Comparison of ENCODE assay signal across 21 cellular contexts in genomic region chr15:46386356-46386755, GRCh38.
"Had no signal": no experiment of that assay in that cellular context is flagged by ENCODE, and none has a peak within 500 bp of the region (broad histone marks: within the 10 kb centered on the region; RNA-seq: fewer than 3 reads in every experiment).

No MANE protein-coding gene starts in this region.

- H3K9me3 ChIP-seq: colonic mucosa, neutrophil had no signal

- H3K4me3 ChIP-seq: colonic mucosa, hepatocyte, lung, psoas muscle, right atrium auricular region had no signal

- H3K4me1 ChIP-seq: colonic mucosa, psoas muscle, right atrium auricular region had no signal

- H3K27ac ChIP-seq: colonic mucosa, hepatocyte, neutrophil, psoas muscle, right atrium auricular region had no signal

- DNase-seq: colonic mucosa; dermis blood vessel endothelial cell; endodermal cell; erythroblast; foreskin melanocyte; head of caudate nucleus; kidney; left colon; left ventricle myocardium superior; mesendoderm; naive thymus-derived CD4-positive, alpha-beta T cell; psoas muscle; small intestine; stimulated activated CD4-positive, alpha-beta T cell treated with anti-CD3 and anti-CD28 coated beads, Interleukin-12 subunit alpha, Interleukin-12 subunit beta, amount 100 ng/mL, for 4 hours; stimulated activated naive CD4-positive, alpha-beta T cell; trophoblast cell had no signal

- H3K27me3 ChIP-seq: colonic mucosa, hepatocyte, neutrophil, right atrium auricular region had no signal

- H3K36me3 ChIP-seq: colonic mucosa, neutrophil, right atrium auricular region had no signal

- FAIRE-seq: endothelial cell of umbilical vein, kidney, small intestine had no signal

- ATAC-seq: left colon; left ventricle myocardium superior; naive thymus-derived CD4-positive, alpha-beta T cell; psoas muscle had no signal
